ENCODE assay signal across 30 cellular contexts in genomic region chr17:31700973-31701372, GRCh38.
"Had no signal": no experiment of that assay in that cellular context is flagged by ENCODE, and none has a peak within 500 bp of the region (broad histone marks: within the 10 kb centered on the region; RNA-seq: fewer than 3 reads in every experiment).

No MANE protein-coding gene starts in this region.

- H3K4me1 Mint-ChIP-seq: naive thymus-derived CD4-positive, alpha-beta T cell; natural killer cell; stimulated activated naive B cell treated with anti-CD40 and anti-IgM and Interleukin-4, amounts not matched to agents 10 μg/mL and 1 μg/mL and 100 μg/mL, for 72 hours had no signal

- H3K27ac Mint-ChIP-seq: naive thymus-derived CD4-positive, alpha-beta T cell; natural killer cell; nephron; neural progenitor cell; progenitor cell of endocrine pancreas; stimulated activated naive B cell treated with anti-CD40 and anti-IgM and Interleukin-4, amounts not matched to agents 10 μg/mL and 1 μg/mL and 100 μg/mL, for 72 hours; stimulated activated naive CD8-positive, alpha-beta T cell treated with anti-CD3 and anti-CD28 coated beads, Interleukin-15, Interleukin-2, amounts not matched to agents 100 ng/mL and 50 ng/mL, for 24 hours had no signal

- H3K27ac ChIP-seq: neural progenitor cell, ovary, parathyroid adenoma, psoas muscle, right lobe of liver, sigmoid colon, skin epidermis, spleen, stomach, thyroid gland, tibial nerve, upper lobe of left lung, uterus had no signal

- H3K4me1 ChIP-seq: parathyroid adenoma, spleen, upper lobe of left lung had no signal

- DNase-seq: naive thymus-derived CD4-positive, alpha-beta T cell; natural killer cell; occipital lobe; ovary; posterior cingulate gyrus; psoas muscle; right cardiac atrium; sigmoid colon; spleen; stimulated activated CD4-positive, alpha-beta T cell treated with anti-CD3 and anti-CD28 coated beads, Interleukin-12 subunit alpha, Interleukin-12 subunit beta, amount 100 ng/mL, for 4 hours; stimulated activated CD4-positive, alpha-beta T cell treated with anti-CD3 and anti-CD28 coated beads, Interleukin-1b, Interleukin-23, amount 100 ng/mL, for 48 hours; stimulated activated CD4-positive, alpha-beta T cell treated with anti-CD3 and anti-CD28 coated beads, Interleukin-4, amount 100 ng/mL, for 1 hour; stimulated activated CD4-positive, alpha-beta T cell treated with anti-CD3 and anti-CD28 coated beads, Interleukin-4, amount 100 ng/mL, for 4 hours; stimulated activated CD8-positive, alpha-beta memory T cell treated with anti-CD3 and anti-CD28 coated beads, Interleukin-4, amount 100 ng/mL, for 48 hours; stimulated activated naive B cell treated with anti-CD40 and anti-IgM and Interleukin-4, amounts not matched to agents 10 μg/mL and 1 μg/mL and 100 μg/mL, for 72 hours; stimulated activated naive CD4-positive, alpha-beta T cell treated with Interleukin-2 at 50 U/mL for 16 hours; stomach; thyroid gland; upper lobe of left lung; uterus had no signal

- H3K4me3 ChIP-seq: neural progenitor cell, ovary, psoas muscle, right lobe of liver, sigmoid colon, skin epidermis, smooth muscle cell, spleen, stomach, thoracic aorta, thyroid gland, tibial nerve, upper lobe of left lung, uterus had no signal

- H3K27me3 Mint-ChIP-seq: progenitor cell of endocrine pancreas had no signal

- H3K9me3 ChIP-seq: ovary, psoas muscle, right lobe of liver, sigmoid colon, stomach, thoracic aorta, thyroid gland, upper lobe of left lung, uterus had no signal

- H3K36me3 ChIP-seq: neural progenitor cell, ovary, right lobe of liver, sigmoid colon, spleen, stomach, thoracic aorta, thyroid gland, tibial nerve, upper lobe of left lung, uterus had no signal

- H3K4me3 Mint-ChIP-seq: naive thymus-derived CD4-positive, alpha-beta T cell; natural killer cell; nephron; neural progenitor cell; stimulated activated naive B cell treated with anti-CD40 and anti-IgM and Interleukin-4, amounts not matched to agents 10 μg/mL and 1 μg/mL and 100 μg/mL, for 72 hours; stimulated activated naive CD8-positive, alpha-beta T cell treated with anti-CD3 and anti-CD28 coated beads, Interleukin-15, Interleukin-2, amounts not matched to agents 100 ng/mL and 50 ng/mL, for 24 hours had no signal

- H3K9me3 Mint-ChIP-seq: natural killer cell; stimulated activated naive B cell treated with anti-CD40 and anti-IgM and Interleukin-4, amounts not matched to agents 10 μg/mL and 1 μg/mL and 100 μg/mL, for 72 hours; stimulated activated naive CD8-positive, alpha-beta T cell treated with anti-CD3 and anti-CD28 coated beads, Interleukin-15, Interleukin-2, amounts not matched to agents 100 ng/mL and 50 ng/mL, for 24 hours had no signal

- H3K36me3 Mint-ChIP-seq: naive thymus-derived CD4-positive, alpha-beta T cell; natural killer cell; neural progenitor cell; stimulated activated naive B cell treated with anti-CD40 and anti-IgM and Interleukin-4, amounts not matched to agents 10 μg/mL and 1 μg/mL and 100 μg/mL, for 72 hours had no signal

- ATAC-seq: naive thymus-derived CD4-positive, alpha-beta T cell; natural killer cell; psoas muscle; right cardiac atrium; right lobe of liver; stimulated activated naive B cell treated with anti-CD40 and anti-IgM and Interleukin-4, amounts not matched to agents 10 μg/mL and 1 μg/mL and 100 μg/mL, for 72 hours had no signal
